In genomic region chr16:72203401-72203800, GRCh38 we compare ENCODE assay signal across 8 cellular contexts. TPM values are rescaled to one million over a fixed set of nuclear protein-coding genes. Genes with fewer than 3 reads are reported as not detected.
A peak's percentile ranks its signal among the peaks of the same experiment; 100 is the strongest.
DNase-seq lines count a peak whose midpoint lies in the region; ATAC-seq, FAIRE-seq and TF ChIP-seq lines count a peak whose summit lies in the region.

No MANE protein-coding gene starts in this region.

- H3K4me1 ChIP-seq in muscle layer of duodenum (ENCODE audit: control insufficient read depth in 1 of 2, insufficient read depth in 2 of 2, low read length in 2 of 2): no peaks in the 10 kb centered on the region
- H3K4me1 ChIP-seq in H9 (ENCODE audit: insufficient read depth, low read length): no peaks in the 10 kb centered on the region; the same call in 1 of the 2 replicates

- H3K14ac ChIP-seq in H9 (ENCODE audit: insufficient read depth, low read length): no peak overlapping the region

- WGBS in H9 (ENCODE audit: extremely low coverage, insufficient read length, low lambda C conversion rate): no CpG with 5 or more reads among the region's 6 CpGs

- no peak overlapping the region for H2BK5ac ChIP-seq in H9 (ENCODE audit: insufficient read length, low read length)

- no peak overlapping the region for H2BK20ac ChIP-seq in H9 (ENCODE audit: low read depth, low read length, poor library complexity, severe bottlenecking)

- no peak overlapping the region for H3K4ac ChIP-seq in H9 (ENCODE audit: low read depth, low read length)

- H3K27ac ChIP-seq in muscle layer of duodenum (ENCODE audit: low read length): peak overlapping the region; percentile 70
- H3K27ac ChIP-seq in H9 (ENCODE audit: insufficient read length, low read depth, low read length): no peak overlapping the region

- no peak overlapping the region for H4K91ac ChIP-seq in H9 (ENCODE audit: insufficient read length, low read depth, low read length)

- no peak overlapping the region for H3K23ac ChIP-seq in H9 (ENCODE audit: insufficient read length, low read depth, low read length)

- no peak overlapping the region for H3K9ac ChIP-seq in H9 (ENCODE audit: extremely low read depth, insufficient read length, low read length)

- H3K4me1 Mint-ChIP-seq in brain (peaks cover 61% of the 10 kb centered on the region), H9 (peaks cover 35 to 37% of the 10 kb centered on the region in 2 experiments)

- H3T11ph ChIP-seq in H9 (ENCODE audit: low read length): no peak overlapping the region

- H3K27me3 Mint-ChIP-seq in brain (peaks cover 3% of the 10 kb centered on the region), H9 (ENCODE audit: low read depth) (no peaks in the 10 kb centered on the region; the same call in 1 of the 2 replicates)

- H3K27me3 ChIP-seq in muscle layer of duodenum (ENCODE audit: low read depth, low read length) (no peaks in the 10 kb centered on the region), H9 (ENCODE audit: insufficient read depth, low read length) (no peaks in the 10 kb centered on the region)

- peak overlapping the region in 4 of 5 experiments; percentile 46 to 86 (median 72) for H3K27ac Mint-ChIP-seq in brain
- peak overlapping the region in 1 of 3 experiments; percentile 75; a peak in 2 of 7 replicates for H3K27ac Mint-ChIP-seq in H9

- H2BK15ac ChIP-seq in H9 (ENCODE audit: low read depth, low read length): no peak overlapping the region

- no peaks in the 10 kb centered on the region for H3K23me2 ChIP-seq in H9 (ENCODE audit: insufficient read length, low read depth, low read length, poor library complexity, severe bottlenecking)

- no peaks in the 10 kb centered on the region for H4K20me1 ChIP-seq in H9 (ENCODE audit: control insufficient read depth, insufficient read depth, insufficient read length)

- TF ChIP-seq CTCF in brain (conservative IDR thresholded peaks at IDR 0.05) (no peak), H9 (conservative IDR thresholded peaks at IDR 0.05) (no peak)

- H3K9me3 Mint-ChIP-seq in brain: peaks cover 0 to 3% (median 0%) of the 10 kb centered on the region in 5 experiments
- no peaks in the 10 kb centered on the region for H3K9me3 Mint-ChIP-seq in H9

- no peak overlapping the region for H3K4me3 ChIP-seq in muscle layer of duodenum (ENCODE audit: low read depth in 1 of 2, low read length in 2 of 2)

- no peak overlapping the region for H4K5ac ChIP-seq in H9 (ENCODE audit: insufficient read length, low read depth, low read length)

- FAIRE-seq in GM12891 (lab: Jason Lieb, UNC): peak; percentile 79

- H3K79me2 ChIP-seq in H9 (ENCODE audit: insufficient read depth, low read length): no peaks in the 10 kb centered on the region

- H3K36me3 Mint-ChIP-seq in brain (no peaks in the 10 kb centered on the region), H9 (ENCODE audit: insufficient read depth in 1 of 3, low read depth in 3 of 3) (no peaks in the 10 kb centered on the region)

- H3K18ac ChIP-seq in H9 (ENCODE audit: insufficient read length, low read depth, low read length): no peak overlapping the region

- H3K79me1 ChIP-seq in H9 (ENCODE audit: insufficient read depth, low read depth, low read length, poor library complexity, severe bottlenecking): no peaks in the 10 kb centered on the region

- no peak overlapping the region for H2AK5ac ChIP-seq in H9 (ENCODE audit: insufficient read length, low read length)

- H3K36me3 ChIP-seq in muscle layer of duodenum (ENCODE audit: control insufficient read depth in 1 of 2, insufficient read depth in 2 of 2, low read length in 2 of 2): no peaks in the 10 kb centered on the region

- no peak overlapping the region for H2BK12ac ChIP-seq in H9 (ENCODE audit: insufficient read length, low read depth, low read length)

- no peak for TF ChIP-seq POLR2A in GM12891 (IDR thresholded peaks at IDR 0.05; ENCODE audit: low read depth, low read length)

- peak; percentile 84 for ATAC-seq in GM21528 (IDR thresholded peaks at IDR 0.05; ENCODE audit: low FRiP score, unreplicated experiment)
- ATAC-seq in HG03095 (IDR thresholded peaks at IDR 0.05; ENCODE audit: unreplicated experiment): no peak

- H4K8ac ChIP-seq in H9 (replicated peaks; ENCODE audit: insufficient read length, low read depth, low read length): no peak overlapping the region

- no peak overlapping the region for H2AFZ ChIP-seq in H9 (ENCODE audit: low read length)

- H3K4me3 Mint-ChIP-seq in brain (no peak overlapping the region), H9 (no peak overlapping the region)

- no peak overlapping the region for H2BK120ac ChIP-seq in H9 (ENCODE audit: low read depth, low read length, poor library complexity, severe bottlenecking)

- DNase-seq in GM12891 (ENCODE audit: insufficient read length, low spot score) (peak; percentile 28), LHCN-M2 (ENCODE audit: low read depth) (peak; percentile 68), OCI-M2 (lab: John Stamatoyannopoulos, UW; ENCODE audit: unreplicated experiment) (no peak), H9 (no peak)

- H3K9me3 ChIP-seq in muscle layer of duodenum (ENCODE audit: control insufficient read depth in 1 of 2, low read length in 2 of 2): no peaks in the 10 kb centered on the region
- no peaks in the 10 kb centered on the region for H3K9me3 ChIP-seq in H9 (ENCODE audit: control insufficient read depth, low read depth, low read length)

- H3K4me2 ChIP-seq in H9 (ENCODE audit: insufficient read depth, insufficient read length, low read length): no peak overlapping the region

- no peak overlapping the region for H3K56ac ChIP-seq in H9 (ENCODE audit: insufficient read length, low read depth, low read length)

TF ChIP-seq in GM12891, 5 proteins besides CTCF, POLR2A, EP300 and RAD21:
- TF ChIP-seq SPI1 (IDR thresholded peaks at IDR 0.05; ENCODE audit: low read depth, low read length): peak; percentile 84
- TF ChIP-seq PAX5 (IDR thresholded peaks at IDR 0.05; ENCODE audit: insufficient read depth, low read length, severe bottlenecking): no peak

RNA-seq across cellular contexts. Expression of gene PMFBP1, which starts 31.4 kb away (rescaled TPM):
- 1.6 TPM for polyA plus RNA-seq in GM12891 (2012; ENCODE audit: low read depth, missing spikeins)
- total RNA-seq in LHCN-M2 (2014; rRNA removed) (0.06 and 0.11 TPM in 2 replicates), H9 (2021) (1.6 and 2.7 TPM in 2 replicates)
- polyA plus RNA-seq in LHCN-M2 (2012): 0.12 TPM
- 0.41 TPM for polyA plus RNA-seq in brain (ENCODE audit: insufficient read depth, low read depth, low replicate concordance)

Comparison
In these comparisons a context has a peak if more than half of its experiments do, and no peak if none do; other contexts are left out.
1. DNase-seq: peak in GM12891 (single experiment) and LHCN-M2 (single experiment); none in OCI-M2 (single experiment) and H9 (single experiment).